Comparison of ENCODE assay signal across 1 cellular context in the genomic region with DNA sequence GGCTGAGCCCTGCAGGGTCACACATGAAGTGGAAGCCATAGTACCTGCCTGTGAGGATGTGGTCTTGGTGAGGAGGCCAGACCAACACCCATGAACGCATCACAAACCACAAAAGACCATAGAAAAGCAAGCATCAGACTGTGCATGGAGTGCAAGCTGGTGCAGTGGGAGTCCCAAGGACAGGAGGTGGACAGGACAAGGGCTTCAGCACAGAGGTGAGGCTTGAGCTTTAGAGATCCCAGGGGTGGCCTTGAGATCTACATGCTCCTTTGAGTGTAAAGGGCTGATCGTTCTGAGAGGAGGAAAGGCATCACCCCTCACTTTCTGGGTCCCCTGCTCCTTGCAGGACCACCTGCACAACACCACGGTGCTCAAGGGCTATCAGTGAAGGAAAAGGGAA.
TF ChIP-seq lines count a peak whose summit lies in the region.

No MANE protein-coding gene starts in this region.

TF ChIP-seq in HepG2, 621 proteins besides CTCF, POLR2A, EP300 and RAD21:
- TF ChIP-seq ZNF20 (CRISPR knock-in tag; IDR thresholded peaks at IDR 0.05) (no peak), NFRKB (IDR thresholded peaks at IDR 0.05) (no peak), KLF15 (CRISPR knock-in tag; IDR thresholded peaks at IDR 0.05; ENCODE audit: borderline replicate concordance) (no peak), POLR2AphosphoS2 (IDR thresholded peaks at IDR 0.05; ENCODE audit: low read depth, low read length) (no peak), TBX3 (IDR thresholded peaks at IDR 0.05; ENCODE audit: borderline replicate concordance) (no peak), PTBP1 (IDR thresholded peaks at IDR 0.05; ENCODE audit: low read depth, low read length, poor library complexity, severe bottlenecking) (no peak), ZNF296 (CRISPR knock-in tag; conservative IDR thresholded peaks at IDR 0.05) (no peak), U2AF2 (IDR thresholded peaks at IDR 0.05; ENCODE audit: low read depth, low read length) (no peak), SCMH1 (CRISPR knock-in tag; IDR thresholded peaks at IDR 0.05; ENCODE audit: borderline replicate concordance) (no peak), IRF2 (CRISPR knock-in tag; IDR thresholded peaks at IDR 0.05) (no peak), HMG20A (CRISPR knock-in tag; IDR thresholded peaks at IDR 0.05; ENCODE audit: borderline replicate concordance) (no peak), HIVEP1 (CRISPR knock-in tag; IDR thresholded peaks at IDR 0.05) (no peak), ZNF567 (CRISPR knock-in tag; IDR thresholded peaks at IDR 0.05; ENCODE audit: borderline replicate concordance) (no peak), NCOR1 (IDR thresholded peaks at IDR 0.05; ENCODE audit: borderline replicate concordance, low read length) (no peak)
- TF ChIP-seq, protein P1, sequence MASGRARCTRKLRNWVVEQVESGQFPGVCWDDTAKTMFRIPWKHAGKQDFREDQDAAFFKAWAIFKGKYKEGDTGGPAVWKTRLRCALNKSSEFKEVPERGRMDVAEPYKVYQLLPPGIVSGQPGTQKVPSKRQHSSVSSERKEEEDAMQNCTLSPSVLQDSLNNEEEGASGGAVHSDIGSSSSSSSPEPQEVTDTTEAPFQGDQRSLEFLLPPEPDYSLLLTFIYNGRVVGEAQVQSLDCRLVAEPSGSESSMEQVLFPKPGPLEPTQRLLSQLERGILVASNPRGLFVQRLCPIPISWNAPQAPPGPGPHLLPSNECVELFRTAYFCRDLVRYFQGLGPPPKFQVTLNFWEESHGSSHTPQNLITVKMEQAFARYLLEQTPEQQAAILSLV (CRISPR knock-in tag; IDR thresholded peaks at IDR 0.05; ENCODE audit: borderline replicate concordance) = no peak
